8 cellular contexts compared by ENCODE assay signal in genomic region chr3:120742198-120743080, GRCh38. TPM values are rescaled to one million over a fixed set of nuclear protein-coding genes. Genes with fewer than 3 reads are reported as not detected.
DNase-seq lines count a peak whose midpoint lies in the region; ATAC-seq and TF ChIP-seq lines count a peak whose summit lies in the region.

Gene GTF2E1, plus strand, starts transcription at chr3:120742744. Its CDS starts 7,809 bp downstream, at chr3:120750553.
A gene with protein sequence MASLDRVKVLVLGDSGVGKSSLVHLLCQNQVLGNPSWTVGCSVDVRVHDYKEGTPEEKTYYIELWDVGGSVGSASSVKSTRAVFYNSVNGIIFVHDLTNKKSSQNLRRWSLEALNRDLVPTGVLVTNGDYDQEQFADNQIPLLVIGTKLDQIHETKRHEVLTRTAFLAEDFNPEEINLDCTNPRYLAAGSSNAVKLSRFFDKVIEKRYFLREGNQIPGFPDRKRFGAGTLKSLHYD (minus strand): TSS chr3:120742516. CDS start chr3:120742507, 9 bp downstream.

- POLR2A ChIA-PET in PC-9 (lab: Charles Lee; ENCODE audit: unreplicated experiment) = no interaction called here

- H3K27me3 ChIP-seq in PC-9 (ENCODE audit: insufficient read depth, low read depth) = no peaks in the 10 kb centered on the region

- peaks cover 7% of the 10 kb centered on the region for H3K9me3 ChIP-seq in PC-9 (ENCODE audit: insufficient read depth, low read depth)

- H3K79me2 ChIP-seq in PC-9 (ENCODE audit: low read depth) = peaks cover 57% of the 10 kb centered on the region

- H2AFZ ChIP-seq in PC-9 = peak within 1 kb of the TSS; percentile 99

- H3F3A ChIP-seq in PC-9 (ENCODE audit: insufficient read depth, low read depth) = no peaks in the 10 kb centered on the region; the same call in 1 of the 2 replicates

- CTCF ChIA-PET in PC-9 (lab: Charles Lee) = no interaction called here

- no TSS peak for BruUV-seq in PC-9 (replicated peaks; lab: Mats Ljungman, UMichigan)

- peak within 1 kb of the TSS; percentile 90 for H3K27ac ChIP-seq in PC-9

- H3K36me3 ChIP-seq in PC-9 (ENCODE audit: low read depth) = peaks cover 7% of the 10 kb centered on the region

- peak; percentile 99 for DNase-seq in DMS153 (lab: John Stamatoyannopoulos, UW)
- peak; percentile 100 for DNase-seq in Jurkat, Clone E6-1 (ENCODE audit: low read depth, low spot score)
- peak; percentile 97 to 99 for DNase-seq in PC-9
- peak; percentile 96 for DNase-seq in activated T-cell treated with anti-CD3 and anti-CD28 coated beads, Interleukin-2, amount 50 U/mL, for 1 hour
- DNase-seq in epithelial cell of proximal tubule (ENCODE audit: low read depth) = peak; percentile 99
- peak; percentile 99 for DNase-seq in mucosa of gallbladder (ENCODE audit: low spot score)
- peak; percentile 94 to 97 for DNase-seq in stimulated activated CD8-positive, alpha-beta memory T cell treated with anti-CD3 and anti-CD28 coated beads, Interleukin-4, amount 100 ng/mL, for 4 hours (ENCODE audit: low read depth in 2 of 2, low spot score in 1 of 2)

- no peaks in the 10 kb centered on the region for H3K9me2 ChIP-seq in PC-9 (ENCODE audit: insufficient read depth)

- peak within 1 kb of the TSS; percentile 96 for H3K4me3 ChIP-seq in Jurkat, Clone E6-1 (ENCODE audit: low read length)
- H3K4me3 ChIP-seq in PC-9 = peak within 1 kb of the TSS; percentile 98
- peak within 1 kb of the TSS; percentile 99 for H3K4me3 ChIP-seq in epithelial cell of proximal tubule (ENCODE audit: low read depth, low read length)

- intact Hi-C loops in PC-9 (cut with micrococcal nuclease; ENCODE audit: unreplicated experiment) = loop anchor here (2.0 kb wide), 2 partner anchors 24 to 146 kb away; partner anchors contain the start of gene NDUFB4

- H3K4me2 ChIP-seq in PC-9 = peak within 1 kb of the TSS; percentile 98

- no peak for TF ChIP-seq CTCF in PC-9 (conservative IDR thresholded peaks at IDR 0.05)
- no peak for TF ChIP-seq CTCF in epithelial cell of proximal tubule (conservative IDR thresholded peaks at IDR 0.05; ENCODE audit: low read depth, low read length)

- H3K4me1 ChIP-seq in PC-9 (replicated peaks; ENCODE audit: insufficient read depth) = peaks cover 14% of the 10 kb centered on the region

- ATAC-seq in GM21619 (IDR thresholded peaks at IDR 0.05; ENCODE audit: unreplicated experiment) = peak; percentile 97

- no peaks in the 10 kb centered on the region for H4K20me1 ChIP-seq in PC-9 (ENCODE audit: insufficient read depth)

RNA-seq across cellular contexts. Expression of gene GTF2E1, which starts in this region (rescaled TPM):
- 19.9 TPM for polyA plus RNA-seq in Jurkat, Clone E6-1 (2012; ENCODE audit: insufficient read depth, insufficient read length)
- 22.2 and 23.3 TPM in 2 replicates for total RNA-seq in PC-9 (2021)
- 17.3 and 17.5 TPM in 2 replicates for total RNA-seq in epithelial cell of proximal tubule
- 12.5 TPM for total RNA-seq in mucosa of gallbladder

RNA-seq across cellular contexts. Expression of the second gene that starts in this region (rescaled TPM):
- 19.1 TPM for polyA plus RNA-seq in Jurkat, Clone E6-1 (2012; ENCODE audit: insufficient read depth, insufficient read length)
- 17.1 and 29.8 TPM in 2 replicates for total RNA-seq in PC-9 (2021)
- 8.8 and 14.5 TPM in 2 replicates for total RNA-seq in epithelial cell of proximal tubule
- total RNA-seq in mucosa of gallbladder = 23.4 TPM

Comparison
In these comparisons a context has a peak if more than half of its experiments do, and no peak if none do; other contexts are left out.
1. Peak in every context shown above with its lines: DNase-seq, ATAC-seq, H3K4me3 ChIP-seq and H3K27ac ChIP-seq.